32 cellular contexts compared by ENCODE assay signal in the genomic region with DNA sequence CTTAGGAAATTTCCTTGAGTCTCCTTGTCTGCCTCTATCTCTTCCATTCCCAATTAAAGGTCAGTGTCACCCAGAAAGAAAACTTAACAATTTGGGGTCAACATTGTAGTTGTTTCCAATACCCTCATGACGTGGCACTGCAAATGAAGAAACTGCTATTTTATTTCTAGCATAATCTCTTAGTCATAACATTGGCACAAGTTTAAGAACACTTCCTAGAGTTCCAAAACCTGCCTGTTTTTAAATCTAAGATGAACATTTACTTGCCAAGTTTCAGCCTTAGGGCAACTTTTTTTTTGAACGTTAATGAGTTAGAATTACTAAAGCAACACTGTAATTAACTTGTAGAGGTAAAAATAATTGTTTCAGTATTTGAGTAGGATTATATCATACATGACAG.
"Had no signal": no experiment of that assay in that cellular context is flagged by ENCODE, and none has a peak within 500 bp of the region (broad histone marks: within the 10 kb centered on the region; RNA-seq: fewer than 3 reads in every experiment).

No MANE protein-coding gene starts in this region.

- H3K9me3 ChIP-seq: mucosa of descending colon, sigmoid colon, thyroid gland, upper lobe of right lung had no signal

- FAIRE-seq: astrocyte, endometrium, islet of Langerhans had no signal

- H3K4me1 Mint-ChIP-seq: activated CD4-positive, alpha-beta memory T cell treated with anti-CD3 and anti-CD28 coated beads, Interleukin-2, amount 10 ng/mL, durations not matched to agents 7 days and 5 days; activated CD4-positive, alpha-beta T cell treated with anti-CD3 and anti-CD28 coated beads, Interleukin-2, amount 10 ng/mL, durations not matched to agents 7 days and 5 days; activated naive CD4-positive, alpha-beta T cell treated with anti-CD3 and anti-CD28 coated beads, Interleukin-2, amount 10 ng/mL, durations not matched to agents 7 days and 5 days; activated naive CD8-positive, alpha-beta T cell treated with anti-CD3 and anti-CD28 coated beads, Interleukin-2, amount 10 ng/mL, durations not matched to agents 7 days and 5 days; stimulated activated memory B cell treated with anti-CD40 and anti-IgM and Interleukin-4, amounts not matched to agents 10 μg/mL and 1 μg/mL and 100 μg/mL, for 72 hours had no signal

- H3K27me3 ChIP-seq: brain microvascular endothelial cell, sigmoid colon, thyroid gland, upper lobe of right lung had no signal

- H3K4me3 ChIP-seq: left ventricle myocardium inferior, lung, mucosa of descending colon, sigmoid colon, smooth muscle cell, thyroid gland, upper lobe of right lung had no signal

- H3K36me3 Mint-ChIP-seq: activated naive CD4-positive, alpha-beta T cell treated with anti-CD3 and anti-CD28 coated beads, Interleukin-2, amount 10 ng/mL, durations not matched to agents 7 days and 5 days; activated naive CD8-positive, alpha-beta T cell treated with anti-CD3 and anti-CD28 coated beads, Interleukin-2, amount 10 ng/mL, durations not matched to agents 7 days and 5 days had no signal

- ATAC-seq: mucosa of descending colon; natural killer cell treated with Interleukin-12 subunit alpha and Interleukin-12 subunit beta and Interleukin-15 and Interleukin-18, amount 100 ng/mL, for 72 hours; stimulated activated memory B cell treated with anti-CD40 and anti-IgM and Interleukin-4, amounts not matched to agents 10 μg/mL and 1 μg/mL and 100 μg/mL, for 72 hours; stimulated activated naive CD8-positive, alpha-beta T cell treated with anti-CD3 and anti-CD28 coated beads, Interleukin-15, amount 100 ng/mL, for 72 hours; upper lobe of right lung; WTC11 had no signal

- H3K4me1 ChIP-seq: upper lobe of right lung had no signal

- H3K27me3 Mint-ChIP-seq: activated CD4-positive, alpha-beta memory T cell treated with anti-CD3 and anti-CD28 coated beads, Interleukin-2, amount 10 ng/mL, durations not matched to agents 7 days and 5 days; activated CD4-positive, alpha-beta T cell treated with anti-CD3 and anti-CD28 coated beads, Interleukin-2, amount 10 ng/mL, durations not matched to agents 7 days and 5 days; activated naive CD4-positive, alpha-beta T cell treated with anti-CD3 and anti-CD28 coated beads, Interleukin-2, amount 10 ng/mL, durations not matched to agents 7 days and 5 days; activated naive CD8-positive, alpha-beta T cell treated with anti-CD3 and anti-CD28 coated beads, Interleukin-2, amount 10 ng/mL, durations not matched to agents 7 days and 5 days; activated T-cell treated with anti-CD3 and anti-CD28 coated beads, Interleukin-2, amount 50 U/mL, for 24 hours; natural killer cell treated with Interleukin-12 subunit alpha and Interleukin-12 subunit beta and Interleukin-15 and Interleukin-18, amount 100 ng/mL, for 72 hours; stimulated activated memory B cell treated with anti-CD40 and anti-IgM and Interleukin-4, amounts not matched to agents 10 μg/mL and 1 μg/mL and 100 μg/mL, for 72 hours; stimulated activated naive CD8-positive, alpha-beta T cell treated with anti-CD3 and anti-CD28 coated beads, Interleukin-15, amount 100 ng/mL, for 72 hours had no signal

- H3K4me3 Mint-ChIP-seq: activated CD4-positive, alpha-beta memory T cell treated with anti-CD3 and anti-CD28 coated beads, Interleukin-2, amount 10 ng/mL, durations not matched to agents 7 days and 5 days; activated CD4-positive, alpha-beta T cell treated with anti-CD3 and anti-CD28 coated beads, Interleukin-2, amount 10 ng/mL, durations not matched to agents 7 days and 5 days; activated naive CD4-positive, alpha-beta T cell treated with anti-CD3 and anti-CD28 coated beads, Interleukin-2, amount 10 ng/mL, durations not matched to agents 7 days and 5 days; activated naive CD8-positive, alpha-beta T cell treated with anti-CD3 and anti-CD28 coated beads, Interleukin-2, amount 10 ng/mL, durations not matched to agents 7 days and 5 days; activated T-cell treated with anti-CD3 and anti-CD28 coated beads, Interleukin-2, amount 50 U/mL, for 24 hours; natural killer cell treated with Interleukin-12 subunit alpha and Interleukin-12 subunit beta and Interleukin-15 and Interleukin-18, amount 100 ng/mL, for 72 hours; stimulated activated memory B cell treated with anti-CD40 and anti-IgM and Interleukin-4, amounts not matched to agents 10 μg/mL and 1 μg/mL and 100 μg/mL, for 72 hours; stimulated activated naive CD8-positive, alpha-beta T cell treated with anti-CD3 and anti-CD28 coated beads, Interleukin-15, amount 100 ng/mL, for 72 hours; WTC11 had no signal

- DNase-seq: activated CD4-positive, alpha-beta memory T cell treated with anti-CD3 and anti-CD28 coated beads, Interleukin-2, amount 10 ng/mL, durations not matched to agents 7 days and 5 days; activated CD4-positive, alpha-beta T cell treated with anti-CD3 and anti-CD28 coated beads for 1 hour; activated CD4-positive, alpha-beta T cell treated with anti-CD3 and anti-CD28 coated beads, Interleukin-2, amount 10 ng/mL, durations not matched to agents 7 days and 5 days; activated CD8-positive, alpha-beta memory T cell treated with anti-CD3 and anti-CD28 coated beads, Interleukin-2, amount 50 U/mL, for 48 hours; activated gamma-delta T cell; activated naive CD4-positive, alpha-beta T cell treated with anti-CD3 and anti-CD28 coated beads, Interleukin-2, amount 10 ng/mL, durations not matched to agents 7 days and 5 days; activated naive CD8-positive, alpha-beta T cell treated with anti-CD3 and anti-CD28 coated beads, Interleukin-2, amount 10 ng/mL, durations not matched to agents 7 days and 5 days; activated T-cell treated with anti-CD3 and anti-CD28 coated beads, Interleukin-2, amount 50 U/mL, for 24 hours; brain microvascular endothelial cell; central memory CD4-positive, alpha-beta T cell; effector CD8-positive, alpha-beta T cell; foreskin melanocyte; left ventricle myocardium inferior; mucosa of descending colon; posterior cingulate gyrus; sigmoid colon; stimulated activated CD4-positive, alpha-beta T cell treated with anti-CD3 and anti-CD28 coated beads, Interleukin-1b, Interleukin-23, amount 100 ng/mL, for 48 hours; stimulated activated CD4-positive, alpha-beta T cell treated with anti-CD3 and anti-CD28 coated beads, Interleukin-4, amount 100 ng/mL, for 4 hours; stimulated activated CD8-positive, alpha-beta memory T cell treated with anti-CD3 and anti-CD28 coated beads, Interleukin-4, amount 100 ng/mL, for 48 hours; stimulated activated naive CD8-positive, alpha-beta T cell treated with anti-CD3 and anti-CD28 coated beads, Interleukin-15, amount 100 ng/mL, for 72 hours; substantia nigra; T-helper 2 cell; thyroid gland; upper lobe of right lung had no signal

- H3K27ac ChIP-seq: brain microvascular endothelial cell, left ventricle myocardium inferior, sigmoid colon, thyroid gland, upper lobe of right lung had no signal

- H3K36me3 ChIP-seq: left ventricle myocardium inferior, sigmoid colon, thyroid gland, upper lobe of right lung had no signal

- H3K27ac Mint-ChIP-seq: activated CD4-positive, alpha-beta memory T cell treated with anti-CD3 and anti-CD28 coated beads, Interleukin-2, amount 10 ng/mL, durations not matched to agents 7 days and 5 days; activated CD4-positive, alpha-beta T cell treated with anti-CD3 and anti-CD28 coated beads, Interleukin-2, amount 10 ng/mL, durations not matched to agents 7 days and 5 days; activated naive CD4-positive, alpha-beta T cell treated with anti-CD3 and anti-CD28 coated beads, Interleukin-2, amount 10 ng/mL, durations not matched to agents 7 days and 5 days; activated naive CD8-positive, alpha-beta T cell treated with anti-CD3 and anti-CD28 coated beads, Interleukin-2, amount 10 ng/mL, durations not matched to agents 7 days and 5 days; activated T-cell treated with anti-CD3 and anti-CD28 coated beads, Interleukin-2, amount 50 U/mL, for 24 hours; natural killer cell treated with Interleukin-12 subunit alpha and Interleukin-12 subunit beta and Interleukin-15 and Interleukin-18, amount 100 ng/mL, for 72 hours; stimulated activated memory B cell treated with anti-CD40 and anti-IgM and Interleukin-4, amounts not matched to agents 10 μg/mL and 1 μg/mL and 100 μg/mL, for 72 hours; stimulated activated naive CD8-positive, alpha-beta T cell treated with anti-CD3 and anti-CD28 coated beads, Interleukin-15, amount 100 ng/mL, for 72 hours; WTC11 had no signal

- H3K4me2 ChIP-seq: smooth muscle cell had no signal
